Comparison of ENCODE assay signal across 1 cellular context in the genomic region with DNA sequence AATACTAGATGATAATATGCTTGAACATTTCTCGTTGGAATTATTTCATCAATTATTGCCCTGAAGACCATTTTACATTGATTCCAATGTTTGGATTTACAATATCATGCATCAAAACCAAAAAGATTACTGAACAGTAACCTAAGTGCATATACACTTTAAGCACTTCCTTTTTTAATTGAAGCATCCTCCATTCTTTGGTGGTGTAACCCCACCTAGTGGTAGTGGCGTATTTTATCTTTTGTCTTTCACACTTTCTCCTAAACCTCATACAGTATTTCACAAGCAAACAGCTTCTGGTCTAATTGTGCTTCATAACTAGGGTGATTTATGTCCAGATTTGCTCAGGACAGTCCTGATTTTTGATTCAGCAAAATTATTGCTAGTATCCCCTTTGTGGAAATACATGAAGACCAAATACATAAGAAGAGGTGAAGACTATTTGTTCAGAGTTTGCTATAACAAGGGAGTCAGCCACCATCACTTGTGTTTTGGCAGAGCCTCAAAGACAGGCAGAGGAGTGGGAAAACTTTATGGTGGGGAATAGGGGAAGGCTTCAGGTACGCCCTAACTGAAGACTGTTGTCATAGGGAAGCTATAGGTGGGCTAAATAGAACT.
TF ChIP-seq lines count a peak whose summit lies in the region.

No MANE protein-coding gene starts in this region.

TF ChIP-seq in K562, 482 proteins besides CTCF, POLR2A, EP300 and RAD21 (continued from another document and continues in another):
- TF ChIP-seq ZNF766 (CRISPR knock-in tag; conservative IDR thresholded peaks at IDR 0.05), result no peak
- TF ChIP-seq, protein P1, sequence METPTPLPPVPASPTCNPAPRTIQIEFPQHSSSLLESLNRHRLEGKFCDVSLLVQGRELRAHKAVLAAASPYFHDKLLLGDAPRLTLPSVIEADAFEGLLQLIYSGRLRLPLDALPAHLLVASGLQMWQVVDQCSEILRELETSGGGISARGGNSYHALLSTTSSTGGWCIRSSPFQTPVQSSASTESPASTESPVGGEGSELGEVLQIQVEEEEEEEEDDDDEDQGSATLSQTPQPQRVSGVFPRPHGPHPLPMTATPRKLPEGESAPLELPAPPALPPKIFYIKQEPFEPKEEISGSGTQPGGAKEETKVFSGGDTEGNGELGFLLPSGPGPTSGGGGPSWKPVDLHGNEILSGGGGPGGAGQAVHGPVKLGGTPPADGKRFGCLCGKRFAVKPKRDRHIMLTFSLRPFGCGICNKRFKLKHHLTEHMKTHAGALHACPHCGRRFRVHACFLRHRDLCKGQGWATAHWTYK (CRISPR knock-in tag; IDR thresholded peaks at IDR 0.05), result 0 out of 2 replicates have a peak, but pooled peaks have one; percentile 20
- TF ChIP-seq ZNF354B (CRISPR knock-in tag; IDR thresholded peaks at IDR 0.05), result no peak
- TF ChIP-seq ZFX (CRISPR knock-in tag; IDR thresholded peaks at IDR 0.05), result no peak
- no peak for TF ChIP-seq ZNF551 (CRISPR knock-in tag; IDR thresholded peaks at IDR 0.05)
- TF ChIP-seq ZBTB7A (IDR thresholded peaks at IDR 0.05; ENCODE audit: borderline replicate concordance, control insufficient read depth, low read depth, low read length), result no peak
- TF ChIP-seq, protein P2, sequence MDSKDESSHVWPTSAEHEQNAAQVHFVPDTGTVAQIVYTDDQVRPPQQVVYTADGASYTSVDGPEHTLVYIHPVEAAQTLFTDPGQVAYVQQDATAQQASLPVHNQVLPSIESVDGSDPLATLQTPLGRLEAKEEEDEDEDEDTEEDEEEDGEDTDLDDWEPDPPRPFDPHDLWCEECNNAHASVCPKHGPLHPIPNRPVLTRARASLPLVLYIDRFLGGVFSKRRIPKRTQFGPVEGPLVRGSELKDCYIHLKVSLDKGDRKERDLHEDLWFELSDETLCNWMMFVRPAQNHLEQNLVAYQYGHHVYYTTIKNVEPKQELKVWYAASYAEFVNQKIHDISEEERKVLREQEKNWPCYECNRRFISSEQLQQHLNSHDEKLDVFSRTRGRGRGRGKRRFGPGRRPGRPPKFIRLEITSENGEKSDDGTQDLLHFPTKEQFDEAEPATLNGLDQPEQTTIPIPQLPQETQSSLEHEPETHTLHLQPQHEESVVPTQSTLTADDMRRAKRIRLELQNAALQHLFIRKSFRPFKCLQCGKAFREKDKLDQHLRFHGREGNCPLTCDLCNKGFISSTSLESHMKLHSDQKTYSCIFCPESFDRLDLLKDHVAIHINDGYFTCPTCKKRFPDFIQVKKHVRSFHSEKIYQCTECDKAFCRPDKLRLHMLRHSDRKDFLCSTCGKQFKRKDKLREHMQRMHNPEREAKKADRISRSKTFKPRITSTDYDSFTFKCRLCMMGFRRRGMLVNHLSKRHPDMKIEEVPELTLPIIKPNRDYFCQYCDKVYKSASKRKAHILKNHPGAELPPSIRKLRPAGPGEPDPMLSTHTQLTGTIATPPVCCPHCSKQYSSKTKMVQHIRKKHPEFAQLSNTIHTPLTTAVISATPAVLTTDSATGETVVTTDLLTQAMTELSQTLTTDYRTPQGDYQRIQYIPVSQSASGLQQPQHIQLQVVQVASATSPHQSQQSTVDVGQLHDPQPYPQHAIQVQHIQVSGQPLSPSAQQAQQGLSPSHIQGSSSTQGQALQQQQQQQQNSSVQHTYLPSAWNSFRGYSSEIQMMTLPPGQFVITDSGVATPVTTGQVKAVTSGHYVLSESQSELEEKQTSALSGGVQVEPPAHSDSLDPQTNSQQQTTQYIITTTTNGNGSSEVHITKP (IDR thresholded peaks at IDR 0.05; ENCODE audit: partially characterized antibody), result no peak
- TF ChIP-seq CBX3 (IDR thresholded peaks at IDR 0.05; ENCODE audit: borderline replicate concordance in 1 of 2, low read length in 2 of 2), result peak in 1 of 2 experiments; percentile 50; a peak in 1 of 3 replicates
- no peak for TF ChIP-seq ZNF583 (CRISPR knock-in tag; IDR thresholded peaks at IDR 0.05)
- TF ChIP-seq U2AF2 (optimal IDR thresholded peaks at IDR 0.05; ENCODE audit: low read depth, low read length), result no peak
- no peak for TF ChIP-seq PTBP1 (IDR thresholded peaks at IDR 0.05; ENCODE audit: low read depth, low read length)
- TF ChIP-seq ZHX1 (conservative IDR thresholded peaks at IDR 0.05; ENCODE audit: low read length), result no peak
- TF ChIP-seq MEF2A (IDR thresholded peaks at IDR 0.05; ENCODE audit: control insufficient read depth, low read depth, low read length), result no peak
- TF ChIP-seq, protein P3, sequence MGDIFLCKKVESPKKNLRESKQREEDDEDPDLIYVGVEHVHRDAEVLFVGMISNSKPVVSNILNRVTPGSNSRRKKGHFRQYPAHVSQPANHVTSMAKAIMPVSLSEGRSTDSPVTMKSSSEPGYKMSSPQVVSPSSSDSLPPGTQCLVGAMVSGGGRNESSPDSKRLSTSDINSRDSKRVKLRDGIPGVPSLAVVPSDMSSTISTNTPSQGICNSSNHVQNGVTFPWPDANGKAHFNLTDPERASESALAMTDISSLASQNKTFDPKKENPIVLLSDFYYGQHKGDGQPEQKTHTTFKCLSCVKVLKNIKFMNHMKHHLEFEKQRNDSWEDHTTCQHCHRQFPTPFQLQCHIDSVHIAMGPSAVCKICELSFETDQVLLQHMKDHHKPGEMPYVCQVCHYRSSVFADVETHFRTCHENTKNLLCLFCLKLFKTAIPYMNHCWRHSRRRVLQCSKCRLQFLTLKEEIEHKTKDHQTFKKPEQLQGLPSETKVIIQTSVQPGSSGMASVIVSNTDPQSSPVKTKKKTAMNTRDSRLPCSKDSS (IDR thresholded peaks at IDR 0.05; ENCODE audit: low read depth, partially characterized antibody), result no peak
- no peak for TF ChIP-seq NR3C1 (CRISPR knock-in tag; IDR thresholded peaks at IDR 0.05)
- no peak for TF ChIP-seq ZNF217 (CRISPR knock-in tag; IDR thresholded peaks at IDR 0.05)
- TF ChIP-seq SIX5 (IDR thresholded peaks at IDR 0.05; ENCODE audit: borderline replicate concordance in 1 of 2, insufficient read depth in 1 of 2, low read depth in 1 of 2, low read length in 2 of 2), result no peak
- TF ChIP-seq, protein P4, sequence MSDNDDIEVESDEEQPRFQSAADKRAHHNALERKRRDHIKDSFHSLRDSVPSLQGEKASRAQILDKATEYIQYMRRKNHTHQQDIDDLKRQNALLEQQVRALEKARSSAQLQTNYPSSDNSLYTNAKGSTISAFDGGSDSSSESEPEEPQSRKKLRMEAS (CRISPR knock-in tag; IDR thresholded peaks at IDR 0.05), result no peak
- TF ChIP-seq FOXJ2 (tag; IDR thresholded peaks at IDR 0.05), result no peak
- TF ChIP-seq CHD2 (IDR thresholded peaks at IDR 0.05; ENCODE audit: low read depth, low read length), result no peak
- no peak for TF ChIP-seq ARID1B (IDR thresholded peaks at IDR 0.05)
- TF ChIP-seq HES1 (IDR thresholded peaks at IDR 0.05; ENCODE audit: low read depth), result no peak
- TF ChIP-seq BCOR (IDR thresholded peaks at IDR 0.05), result no peak
- peak; percentile 74; the same call in 1 of the 2 replicates for TF ChIP-seq TRIM28 (IDR thresholded peaks at IDR 0.05)
- no peak for TF ChIP-seq FOSL1 (tag; conservative IDR thresholded peaks at IDR 0.05)
- TF ChIP-seq YBX1 (IDR thresholded peaks at IDR 0.05), result no peak
- TF ChIP-seq MCM3 (IDR thresholded peaks at IDR 0.05), result no peak
- no peak for TF ChIP-seq MEF2D (tag; conservative IDR thresholded peaks at IDR 0.05; ENCODE audit: low read depth)
- TF ChIP-seq ZNF23 (CRISPR knock-in tag; IDR thresholded peaks at IDR 0.05), result no peak
- TF ChIP-seq BRCA1 (IDR thresholded peaks at IDR 0.05), result no peak
- no peak for TF ChIP-seq BRCA1 (CRISPR knock-in tag; IDR thresholded peaks at IDR 0.05)
- no peak for TF ChIP-seq POLR3A (IDR thresholded peaks at IDR 0.05; ENCODE audit: borderline replicate concordance, extremely low read depth, insufficient read depth, insufficient read length)
- no peak for TF ChIP-seq MTA3 (IDR thresholded peaks at IDR 0.05; ENCODE audit: borderline replicate concordance)
- TF ChIP-seq ZNF224 (CRISPR knock-in tag; IDR thresholded peaks at IDR 0.05), result no peak
- TF ChIP-seq ZFP30 (CRISPR knock-in tag; IDR thresholded peaks at IDR 0.05; ENCODE audit: borderline replicate concordance), result no peak
- TF ChIP-seq MAZ (CRISPR knock-in tag; conservative IDR thresholded peaks at IDR 0.05 in 1 of 2, IDR thresholded peaks at IDR 0.05 in 1 of 2), result no peak; a peak in 2 of 4 replicates
- peak; percentile 31; the same call in 1 of the 2 replicates for TF ChIP-seq C11orf30 (IDR thresholded peaks at IDR 0.05; ENCODE audit: low read depth)
- no peak for TF ChIP-seq MEIS2 (IDR thresholded peaks at IDR 0.05; ENCODE audit: partially characterized antibody)
- TF ChIP-seq ZNF444 (CRISPR knock-in tag; IDR thresholded peaks at IDR 0.05), result no peak
- peak; percentile 18; the same call in 1 of the 2 replicates for TF ChIP-seq NCOR1 (IDR thresholded peaks at IDR 0.05)
- TF ChIP-seq GATAD2B (IDR thresholded peaks at IDR 0.05; ENCODE audit: borderline replicate concordance), result peak; percentile 51; the same call in 1 of the 2 replicates
- TF ChIP-seq, protein P5, sequence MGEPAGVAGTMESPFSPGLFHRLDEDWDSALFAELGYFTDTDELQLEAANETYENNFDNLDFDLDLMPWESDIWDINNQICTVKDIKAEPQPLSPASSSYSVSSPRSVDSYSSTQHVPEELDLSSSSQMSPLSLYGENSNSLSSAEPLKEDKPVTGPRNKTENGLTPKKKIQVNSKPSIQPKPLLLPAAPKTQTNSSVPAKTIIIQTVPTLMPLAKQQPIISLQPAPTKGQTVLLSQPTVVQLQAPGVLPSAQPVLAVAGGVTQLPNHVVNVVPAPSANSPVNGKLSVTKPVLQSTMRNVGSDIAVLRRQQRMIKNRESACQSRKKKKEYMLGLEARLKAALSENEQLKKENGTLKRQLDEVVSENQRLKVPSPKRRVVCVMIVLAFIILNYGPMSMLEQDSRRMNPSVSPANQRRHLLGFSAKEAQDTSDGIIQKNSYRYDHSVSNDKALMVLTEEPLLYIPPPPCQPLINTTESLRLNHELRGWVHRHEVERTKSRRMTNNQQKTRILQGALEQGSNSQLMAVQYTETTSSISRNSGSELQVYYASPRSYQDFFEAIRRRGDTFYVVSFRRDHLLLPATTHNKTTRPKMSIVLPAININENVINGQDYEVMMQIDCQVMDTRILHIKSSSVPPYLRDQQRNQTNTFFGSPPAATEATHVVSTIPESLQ (CRISPR knock-in tag; IDR thresholded peaks at IDR 0.05), result no peak
- no peak; the same call in 1 of the 2 replicates for TF ChIP-seq EP400 (IDR thresholded peaks at IDR 0.05)
- TF ChIP-seq RBM39 (optimal IDR thresholded peaks at IDR 0.05; ENCODE audit: low read depth, low read length), result no peak
- TF ChIP-seq STAG1 (CRISPR knock-in tag; IDR thresholded peaks at IDR 0.05; ENCODE audit: borderline replicate concordance), result no peak
- TF ChIP-seq ZNF511 (CRISPR knock-in tag; IDR thresholded peaks at IDR 0.05), result no peak
- TF ChIP-seq ELF2 (CRISPR knock-in tag; IDR thresholded peaks at IDR 0.05), result no peak
- no peak for TF ChIP-seq NONO (IDR thresholded peaks at IDR 0.05; ENCODE audit: low read depth in 2 of 2, low read length in 1 of 2)
- no peak for TF ChIP-seq SMAD2 (IDR thresholded peaks at IDR 0.05; ENCODE audit: low read depth, low read length)
- 0 out of 2 replicates have a peak, but pooled peaks have one; percentile 4 for TF ChIP-seq STAT6 (CRISPR knock-in tag; IDR thresholded peaks at IDR 0.05)
- TF ChIP-seq ZNF253 (CRISPR knock-in tag; conservative IDR thresholded peaks at IDR 0.05), result no peak
- TF ChIP-seq BACH1 (tag; IDR thresholded peaks at IDR 0.05), result no peak
- no peak for TF ChIP-seq KDM2B (CRISPR knock-in tag; IDR thresholded peaks at IDR 0.05)
- TF ChIP-seq RFX1 (IDR thresholded peaks at IDR 0.05), result no peak
- no peak for TF ChIP-seq PTTG1 (tag; IDR thresholded peaks at IDR 0.05; ENCODE audit: low read depth)
- no peak for TF ChIP-seq MCM7 (IDR thresholded peaks at IDR 0.05)
- no peak for TF ChIP-seq GATA2 (CRISPR knock-in tag; IDR thresholded peaks at IDR 0.05)
